Comparison of ENCODE assay signal across 8 cellular contexts in the genomic region with DNA sequence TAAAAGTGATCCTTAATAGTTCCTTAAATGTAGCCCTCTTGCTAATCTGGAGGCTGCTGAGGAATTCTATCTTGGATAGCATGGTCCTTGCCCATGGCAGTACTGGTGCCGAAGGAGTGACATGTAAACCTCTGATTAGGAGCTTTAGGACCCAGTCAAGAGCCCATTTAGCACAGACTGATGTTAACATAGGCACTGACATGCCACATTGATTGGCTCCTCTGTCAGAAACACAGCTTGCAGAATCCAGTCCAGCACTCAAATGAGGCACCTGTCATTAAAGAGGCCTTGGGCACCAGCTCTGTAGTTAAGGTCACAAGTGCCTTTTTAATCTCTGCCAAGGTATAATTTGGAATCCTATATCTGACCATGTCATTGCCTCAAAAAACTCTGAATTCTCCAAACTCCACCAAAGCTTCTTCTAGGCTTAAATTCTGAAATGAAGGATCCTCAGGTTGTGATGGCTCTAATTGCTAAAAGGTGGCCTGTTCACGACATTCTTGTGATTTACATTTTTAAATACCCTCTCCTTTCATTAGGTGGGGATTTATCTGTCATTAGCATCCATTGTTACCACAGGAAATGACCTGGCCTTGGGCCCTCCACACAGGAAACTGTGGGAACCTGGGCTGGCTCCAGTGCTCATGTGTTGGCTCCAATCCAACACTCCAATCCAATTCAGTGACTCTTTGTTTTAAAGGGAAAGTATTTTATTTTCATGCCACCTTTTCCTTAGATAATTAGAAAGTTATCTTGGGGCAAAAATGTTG. TPM values are rescaled to one million over a fixed set of nuclear protein-coding genes. Genes with fewer than 3 reads are reported as not detected.
DNase-seq lines count a peak whose midpoint lies in the region; ATAC-seq and TF ChIP-seq lines count a peak whose summit lies in the region.

No MANE protein-coding gene starts in this region.

- H3K36me3 ChIP-seq in lower lobe of right lung, result no peaks in the 10 kb centered on the region
- no peaks in the 10 kb centered on the region for H3K36me3 ChIP-seq in MM.1S (replicated peaks; ENCODE audit: insufficient read depth, low read length)

- H3K9ac ChIP-seq in MM.1S (ENCODE audit: low read length), result no peak overlapping the region

- CTCF ChIA-PET in activated CD4-positive, alpha-beta memory T cell treated with anti-CD3 and anti-CD28 coated beads for 36 hours (lab: Charles Lee), result no interaction called here

- H3K4me2 ChIP-seq in MM.1S (ENCODE audit: low read depth, low read length), result no peak overlapping the region

- H3K9me2 ChIP-seq in MM.1S (replicated peaks; ENCODE audit: insufficient read depth, low read length), result no peaks in the 10 kb centered on the region

- H2AFZ ChIP-seq in MM.1S (ENCODE audit: low read length), result no peak overlapping the region

- no peaks in the 10 kb centered on the region for H3K9me3 Mint-ChIP-seq in activated CD4-positive, alpha-beta memory T cell treated with anti-CD3 and anti-CD28 coated beads for 36 hours

- in situ Hi-C loops in astrocyte of the cerebellum (cut with HindIII; ENCODE audit: low sequenced_read_pairs), result no loop called here

- no peak overlapping the region for H3K27ac Mint-ChIP-seq in activated CD4-positive, alpha-beta memory T cell treated with anti-CD3 and anti-CD28 coated beads for 36 hours

- no peaks in the 10 kb centered on the region for H4K20me1 ChIP-seq in MM.1S (ENCODE audit: insufficient read depth, low read length)

- H3K27me3 Mint-ChIP-seq in activated CD4-positive, alpha-beta memory T cell treated with anti-CD3 and anti-CD28 coated beads for 36 hours, result no peaks in the 10 kb centered on the region

- intact Hi-C loops in lower lobe of right lung (cut with DNase I), result no loop called here
- intact Hi-C loops in activated CD4-positive, alpha-beta memory T cell treated with anti-CD3 and anti-CD28 coated beads for 36 hours (cut with micrococcal nuclease), result loop anchor here (10.0 kb wide), 1 partner anchor 66 kb away; no protein-coding TSS in a partner anchor

- TF ChIP-seq CTCF in astrocyte of the cerebellum (IDR thresholded peaks at IDR 0.05; ENCODE audit: low read depth, low read length, missing control alignments) (no peak), lower lobe of right lung (IDR thresholded peaks at IDR 0.05) (no peak), coronary artery (IDR thresholded peaks at IDR 0.05) (no peak), MM.1S (IDR thresholded peaks at IDR 0.05; ENCODE audit: low read length) (no peak)

- POLR2A ChIA-PET in activated CD4-positive, alpha-beta memory T cell treated with anti-CD3 and anti-CD28 coated beads for 36 hours (lab: Charles Lee), result interaction anchor here (0.5 kb wide), 1 partner anchor 67 kb away, joined by 3 read pairs; no protein-coding TSS in a partner anchor

- H3K79me2 ChIP-seq in MM.1S (ENCODE audit: low read length), result no peaks in the 10 kb centered on the region

- no peaks in the 10 kb centered on the region for H3F3A ChIP-seq in MM.1S (ENCODE audit: insufficient read depth, low read length)

- H3K27me3 ChIP-seq in lower lobe of right lung (ENCODE audit: low read depth), result no peaks in the 10 kb centered on the region
- H3K27me3 ChIP-seq in MM.1S (replicated peaks; ENCODE audit: insufficient read depth, low read length), result no peaks in the 10 kb centered on the region

- H3K27ac ChIP-seq in lower lobe of right lung (peak overlapping the region; percentile 53), coronary artery (no peak overlapping the region), MM.1S (ENCODE audit: low read length) (no peak overlapping the region)

- H3K4me1 ChIP-seq in lower lobe of right lung, result peaks cover 17% of the 10 kb centered on the region
- H3K4me1 ChIP-seq in MM.1S (ENCODE audit: low read length), result peaks cover 5% of the 10 kb centered on the region; the same call in 1 of the 2 replicates

- ATAC-seq in lower lobe of right lung, result peak; percentile 47 to 58

- DNase-seq in GM03348 (ENCODE audit: low spot score), result peak; percentile 29
- peak; percentile 89 for DNase-seq in NCI-H146 (lab: John Stamatoyannopoulos, UW)
- DNase-seq in astrocyte of the cerebellum (ENCODE audit: low read depth), result peak; percentile 49
- no peak for DNase-seq in lower lobe of right lung
- no peak for DNase-seq in coronary artery (ENCODE audit: low spot score)
- DNase-seq in AG08396 (ENCODE audit: low spot score), result no peak
- no peak for DNase-seq in activated CD4-positive, alpha-beta memory T cell treated with anti-CD3 and anti-CD28 coated beads for 36 hours
- DNase-seq in MM.1S, result no peak

- H3K4me1 Mint-ChIP-seq in activated CD4-positive, alpha-beta memory T cell treated with anti-CD3 and anti-CD28 coated beads for 36 hours (ENCODE audit: low read depth), result peaks cover 12% of the 10 kb centered on the region

- no peaks in the 10 kb centered on the region for H3K9me3 ChIP-seq in lower lobe of right lung
- no peaks in the 10 kb centered on the region for H3K9me3 ChIP-seq in MM.1S (replicated peaks; ENCODE audit: insufficient read depth, low read length)

- no peak overlapping the region for H3K4me3 ChIP-seq in astrocyte of the cerebellum (ENCODE audit: low read depth, low read length)
- no peak overlapping the region for H3K4me3 ChIP-seq in lower lobe of right lung
- no peak overlapping the region for H3K4me3 ChIP-seq in coronary artery
- H3K4me3 ChIP-seq in MM.1S (ENCODE audit: low read length), result no peak overlapping the region

- no peaks in the 10 kb centered on the region for H3K36me3 Mint-ChIP-seq in activated CD4-positive, alpha-beta memory T cell treated with anti-CD3 and anti-CD28 coated beads for 36 hours

- H3K4me3 Mint-ChIP-seq in activated CD4-positive, alpha-beta memory T cell treated with anti-CD3 and anti-CD28 coated beads for 36 hours, result no peak overlapping the region

RNA-seq across cellular contexts. Expression of a gene that starts 57.3 kb away (rescaled TPM):
- total RNA-seq in lower lobe of right lung, result 69.3 TPM
- total RNA-seq in activated CD4-positive, alpha-beta memory T cell treated with anti-CD3 and anti-CD28 coated beads for 36 hours, result 10 to 100 TPM; 54.0 to 58.9 TPM

Comparison
In these comparisons a context has a peak if more than half of its experiments do, and no peak if none do; other contexts are left out.
1. DNase-seq: peak in GM03348 (single experiment), NCI-H146 (single experiment) and astrocyte of the cerebellum (single experiment); none in lower lobe of right lung (single experiment), coronary artery (single experiment), AG08396 (single experiment), activated CD4-positive, alpha-beta memory T cell treated with anti-CD3 and anti-CD28 coated beads for 36 hours (single experiment) and MM.1S (single experiment).